Comparison of ENCODE assay signal across 19 cellular contexts in the genomic region with DNA sequence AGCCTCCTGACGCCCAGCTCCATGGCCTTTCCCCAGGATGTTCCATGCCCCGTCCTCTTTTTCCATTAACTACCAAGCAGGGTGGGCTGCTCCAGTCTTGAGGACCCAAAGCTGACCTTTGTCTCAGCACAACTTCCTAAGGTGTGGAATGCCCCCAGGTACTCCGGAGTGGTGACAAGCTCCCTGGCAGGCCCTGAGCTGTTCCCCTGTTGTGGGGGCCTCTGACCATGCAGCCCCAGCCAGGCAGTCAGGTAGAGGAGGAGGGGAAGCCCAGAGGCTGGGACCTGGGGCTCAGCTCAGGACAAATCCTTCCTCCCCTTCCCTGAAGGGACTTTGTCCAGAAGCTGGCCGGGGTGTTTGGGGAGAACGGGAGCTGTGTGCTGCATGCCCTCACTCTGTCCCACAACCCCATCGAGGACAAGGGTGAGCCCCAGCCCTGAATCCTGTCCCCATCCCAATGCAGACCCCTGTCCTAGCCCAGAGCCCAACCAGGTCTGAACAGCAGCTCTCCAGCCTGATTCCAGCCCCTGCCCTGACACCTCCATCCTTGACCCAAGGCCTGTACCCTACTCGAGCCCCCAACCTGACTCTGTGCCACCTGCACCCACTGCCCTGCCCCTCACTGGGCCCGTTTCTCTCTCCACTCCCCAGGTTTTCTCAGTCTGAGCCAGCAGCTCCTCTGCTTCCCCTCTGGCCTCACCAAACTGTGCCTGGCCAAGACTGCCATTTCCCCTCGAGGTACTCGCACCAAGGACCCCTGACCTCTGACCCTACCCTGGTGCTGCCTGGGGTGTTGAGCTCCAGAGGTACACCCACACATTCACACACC. TPM values are rescaled to one million over a fixed set of nuclear protein-coding genes. Genes with fewer than 3 reads are reported as not detected.
DNase-seq lines count a peak whose midpoint lies in the region; ATAC-seq lines count a peak whose summit lies in the region.
"Had no signal": no experiment of that assay in that cellular context is flagged by ENCODE, and none has a peak within 500 bp of the region (broad histone marks: within the 10 kb centered on the region; RNA-seq: fewer than 3 reads in every experiment).

No MANE protein-coding gene starts in this region.

- no peaks in the 10 kb centered on the region for H3K36me3 Mint-ChIP-seq in activated T-helper 17 cell treated with anti-CD3 and anti-CD28 coated beads, Interleukin-2, amount 50 U/mL, for 72 hours (ENCODE audit: low read depth)

- no peaks in the 10 kb centered on the region for H3K9me3 Mint-ChIP-seq in activated T-helper 17 cell treated with anti-CD3 and anti-CD28 coated beads, Interleukin-2, amount 50 U/mL, for 72 hours
- H3K9me3 Mint-ChIP-seq: GM23338 had no signal

- intact Hi-C loops in posterior vena cava (cut with DNase I): no loop called here

- peaks cover 17% of the 10 kb centered on the region for H3K4me1 Mint-ChIP-seq in activated T-helper 17 cell treated with anti-CD3 and anti-CD28 coated beads, Interleukin-2, amount 50 U/mL, for 72 hours

- no peaks in the 10 kb centered on the region for H3K27me3 Mint-ChIP-seq in activated T-helper 17 cell treated with anti-CD3 and anti-CD28 coated beads, Interleukin-2, amount 50 U/mL, for 72 hours

- peak overlapping the region; percentile 49 for H3K27ac Mint-ChIP-seq in activated T-helper 17 cell treated with anti-CD3 and anti-CD28 coated beads, Interleukin-2, amount 50 U/mL, for 72 hours
- H3K27ac Mint-ChIP-seq: GM23338 had no signal

- H3K4me3 Mint-ChIP-seq in activated T-helper 17 cell treated with anti-CD3 and anti-CD28 coated beads, Interleukin-2, amount 50 U/mL, for 72 hours: no peak overlapping the region
- H3K4me3 Mint-ChIP-seq: GM23338 had no signal

- DNase-seq in activated effector memory CD4-positive, alpha-beta T cell treated with anti-CD3 and anti-CD28 coated beads, Interleukin-2, amount 50 U/mL, for 16 hours: peak; percentile 54
- DNase-seq in activated effector memory CD4-positive, alpha-beta T cell treated with Interleukin-2 at 50 U/mL for 16 hours: no peak
- peak; percentile 15 for DNase-seq in D341Med (ENCODE audit: low spot score)
- peak; percentile 77 for DNase-seq in posterior vena cava (ENCODE audit: low spot score)
- DNase-seq in NCI-H2107 treated with DMSO at 0.1 percent for 48 hours (lab: John Stamatoyannopoulos, UW; ENCODE audit: unreplicated experiment): no peak
- DNase-seq in occipital lobe (lab: John Stamatoyannopoulos, UW): no peak
- DNase-seq: DMS 273 treated with DMSO at 0.1 percent for 48 hours; NCI-H1092 treated with DMSO at 0.1 percent for 48 hours; NCI-H2081; NCI-H510A; NCI-H748 treated with DMSO at 0.1 percent for 48 hours; NK-92 treated with Interleukin-12 subunit alpha and Interleukin-12 subunit beta, amount 100 ng/mL, for 24 hours; Peyer's patch; SHP77 had no signal

- no peak for ATAC-seq in activated T-helper 17 cell treated with anti-CD3 and anti-CD28 coated beads, Interleukin-2, amount 50 U/mL, for 72 hours (replicated peaks)
- no peak for ATAC-seq in HG02884 (IDR thresholded peaks at IDR 0.05; ENCODE audit: unreplicated experiment)
- ATAC-seq: GM23338, K562 had no signal

RNA-seq across cellular contexts. Expression of gene CARMIL3, which starts 4.4 kb away (rescaled TPM):
- total RNA-seq in activated T-helper 17 cell treated with anti-CD3 and anti-CD28 coated beads, Interleukin-2, amount 50 U/mL, for 72 hours: 1 to 10 TPM; 2.1 to 4.2 TPM
- under 1 TPM; 0.14 to 0.23 TPM for total RNA-seq in posterior vena cava
- total RNA-seq in occipital lobe: 24.2 TPM

RNA-seq across cellular contexts. Expression of gene CPNE6, which starts 15.2 kb away (rescaled TPM):
- total RNA-seq in activated T-helper 17 cell treated with anti-CD3 and anti-CD28 coated beads, Interleukin-2, amount 50 U/mL, for 72 hours: not detected
- total RNA-seq in posterior vena cava (1 to 10 TPM in 1 of 2 donors, under 1 TPM in 1; 0.32 to 1.3 TPM), occipital lobe (10.8 TPM)
- total RNA-seq: A673, GM23338, K562 had no signal

RNA-seq across cellular contexts. Expression of gene PCK2, which starts 37.9 kb away (rescaled TPM):
- total RNA-seq in activated T-helper 17 cell treated with anti-CD3 and anti-CD28 coated beads, Interleukin-2, amount 50 U/mL, for 72 hours: 10 to 100 TPM; 31.4 to 57.6 TPM
- total RNA-seq in posterior vena cava (10 to 100 TPM; 18.8 to 27.4 TPM), occipital lobe (1.1 TPM)

RNA-seq across cellular contexts. Expression of gene DCAF11, which starts 58.4 kb away (rescaled TPM):
- total RNA-seq in activated T-helper 17 cell treated with anti-CD3 and anti-CD28 coated beads, Interleukin-2, amount 50 U/mL, for 72 hours: 10 to 100 TPM; 72.4 to 94.8 TPM
- 10 to 100 TPM; 32.2 to 37.1 TPM for total RNA-seq in posterior vena cava
- total RNA-seq in occipital lobe: 60.0 TPM

RNA-seq across cellular contexts. Expression of gene NRL, which starts 58.6 kb away (rescaled TPM):
- total RNA-seq in activated T-helper 17 cell treated with anti-CD3 and anti-CD28 coated beads, Interleukin-2, amount 50 U/mL, for 72 hours: 1 to 10 TPM; 1.7 to 2.5 TPM
- total RNA-seq in posterior vena cava (1 to 10 TPM; 1.1 to 1.4 TPM), occipital lobe (0.94 TPM)

Comparison
In these comparisons a context has a peak if more than half of its experiments do, and no peak if none do; other contexts are left out.
1. DNase-seq: peak in activated effector memory CD4-positive, alpha-beta T cell treated with anti-CD3 and anti-CD28 coated beads, Interleukin-2, amount 50 U/mL, for 16 hours (single experiment), D341Med (single experiment) and posterior vena cava (single experiment); none in activated effector memory CD4-positive, alpha-beta T cell treated with Interleukin-2 at 50 U/mL for 16 hours (single experiment), NCI-H2107 treated with DMSO at 0.1 percent for 48 hours (single experiment) and occipital lobe (single experiment).